In the genomic region with DNA sequence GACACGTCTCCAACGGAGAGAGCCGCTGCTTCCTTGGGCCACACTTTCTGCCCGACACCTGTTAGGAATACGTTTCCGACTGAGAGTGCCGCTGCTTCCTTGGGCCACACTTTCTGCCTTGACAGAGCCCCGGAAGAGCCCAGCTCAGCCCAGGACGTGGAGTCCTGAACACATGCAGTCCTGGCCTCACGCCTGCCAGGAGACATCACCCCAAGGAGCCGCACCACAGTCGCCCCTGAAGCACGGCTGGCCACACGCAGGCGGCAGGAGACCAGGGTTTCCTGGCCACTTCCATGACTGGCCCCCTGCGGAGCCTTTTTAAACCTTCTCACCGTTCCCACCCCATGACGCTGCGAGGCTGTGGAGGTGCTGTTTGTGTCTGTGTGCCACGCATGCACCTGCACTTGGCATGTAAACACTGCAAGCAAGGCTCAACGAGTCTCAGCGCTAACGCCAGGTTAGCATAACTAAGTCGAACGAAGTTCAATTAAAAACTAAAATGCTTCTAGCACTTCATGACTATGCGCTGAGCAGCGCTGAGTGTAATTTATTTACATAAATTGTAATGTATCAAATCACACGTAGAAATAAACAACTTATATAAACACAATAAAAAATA, we compare ENCODE assay signal across 15 cellular contexts. TPM values are rescaled to one million over a fixed set of nuclear protein-coding genes. Genes with fewer than 3 reads are reported as not detected.
A peak's percentile ranks its signal among the peaks of the same experiment; 100 is the strongest.
DNase-seq lines count a peak whose midpoint lies in the region; ATAC-seq and TF ChIP-seq lines count a peak whose summit lies in the region.
"Had no signal": no experiment of that assay in that cellular context is flagged by ENCODE, and none has a peak within 500 bp of the region (broad histone marks: within the 10 kb centered on the region; RNA-seq: fewer than 3 reads in every experiment).

No MANE protein-coding gene starts in this region.

- no peak overlapping the region for H4K8ac ChIP-seq in H9 (replicated peaks; ENCODE audit: insufficient read length, low read depth, low read length)

- no peak overlapping the region for H2AFZ ChIP-seq in H9 (ENCODE audit: low read length)

- no peak overlapping the region for H3K9ac ChIP-seq in H9 (ENCODE audit: extremely low read depth, insufficient read length, low read length)

- no peak overlapping the region for H4K5ac ChIP-seq in H9 (ENCODE audit: insufficient read length, low read depth, low read length)

- H3K18ac ChIP-seq in H9 (ENCODE audit: insufficient read length, low read depth, low read length) = no peak overlapping the region

- H3K4ac ChIP-seq in H9 (ENCODE audit: low read depth, low read length) = no peak overlapping the region

- H3K4me3 Mint-ChIP-seq in H9 = no peak overlapping the region
- H3K4me3 Mint-ChIP-seq: activated CD8-positive, alpha-beta T cell treated with anti-CD3 and anti-CD28 coated beads for 36 hours; CD14-positive monocyte; effector memory CD8-positive, alpha-beta T cell; mesothelial cell of epicardium had no signal

- H4K91ac ChIP-seq in H9 (ENCODE audit: insufficient read length, low read depth, low read length) = no peak overlapping the region

- TF ChIP-seq CTCF in H9 (conservative IDR thresholded peaks at IDR 0.05) (no peak), body of pancreas (IDR thresholded peaks at IDR 0.05) (no peak), right lobe of liver (IDR thresholded peaks at IDR 0.05) (no peak), stomach (IDR thresholded peaks at IDR 0.05) (no peak), GM13977 (IDR thresholded peaks at IDR 0.05; ENCODE audit: extremely low read depth, insufficient read depth, missing control alignments) (no peak)

- TF ChIP-seq POLR2A in body of pancreas (IDR thresholded peaks at IDR 0.05) (peak; percentile 39 to 56 (median 47)), right lobe of liver (IDR thresholded peaks at IDR 0.05) (no peak), stomach (IDR thresholded peaks at IDR 0.05) (no peak)

- H3K27me3 Mint-ChIP-seq in H9 (ENCODE audit: low read depth) = no peaks in the 10 kb centered on the region
- H3K27me3 Mint-ChIP-seq: activated CD8-positive, alpha-beta T cell treated with anti-CD3 and anti-CD28 coated beads for 36 hours; effector memory CD8-positive, alpha-beta T cell had no signal

- H4K20me1 ChIP-seq in H9 (ENCODE audit: control insufficient read depth, insufficient read depth, insufficient read length) = no peaks in the 10 kb centered on the region

- peak overlapping the region in 2 of 3 experiments; percentile 40 to 66; a peak in 2 of 7 replicates for H3K27ac Mint-ChIP-seq in H9
- H3K27ac Mint-ChIP-seq: activated CD8-positive, alpha-beta T cell treated with anti-CD3 and anti-CD28 coated beads for 36 hours; mesothelial cell of epicardium had no signal

- H3K27me3 ChIP-seq in H9 (ENCODE audit: insufficient read depth, low read length) (no peaks in the 10 kb centered on the region), body of pancreas (no peaks in the 10 kb centered on the region), right lobe of liver (no peaks in the 10 kb centered on the region), stomach (no peaks in the 10 kb centered on the region)

- H3K23ac ChIP-seq in H9 (ENCODE audit: insufficient read length, low read depth, low read length) = no peak overlapping the region

- no peak overlapping the region for H3K4me3 ChIP-seq in body of pancreas
- H3K4me3 ChIP-seq in right lobe of liver = no peak overlapping the region
- no peak overlapping the region for H3K4me3 ChIP-seq in stomach

- H3K23me2 ChIP-seq in H9 (ENCODE audit: insufficient read length, low read depth, low read length, poor library complexity, severe bottlenecking) = no peaks in the 10 kb centered on the region

- H3K27ac ChIP-seq in H9 (ENCODE audit: insufficient read length, low read depth, low read length) (no peak overlapping the region), body of pancreas (peak overlapping the region; percentile 72 to 95 (median 84)), right lobe of liver (peak overlapping the region in 2 of 3 donors; percentile 89 to 96), stomach (peak overlapping the region in 3 of 5 donors; percentile 25 to 96 (median 51))

- H3K14ac ChIP-seq in H9 (ENCODE audit: insufficient read depth, low read length) = no peak overlapping the region

- no CpG with 5 or more reads among the region's 28 CpGs for WGBS in H9 (ENCODE audit: extremely low coverage, insufficient read length, low lambda C conversion rate)
- 35 to 56% methylated on average over 28 of the region's 28 CpGs for WGBS in body of pancreas, 2 donors
- 88% methylated on average over 28 of the region's 28 CpGs for WGBS in right lobe of liver (ENCODE audit: insufficient coverage, low coverage, low lambda C conversion rate, missing lambda C conversion rate)
- WGBS in stomach, 5 donors = 85 to 88% (median 87%) methylated on average over 28 of the region's 28 CpGs

- H3K4me1 Mint-ChIP-seq in H9 = peaks cover 21 to 32% of the 10 kb centered on the region in 2 experiments

- peaks cover 5% of the 10 kb centered on the region in 3 experiments; a peak in 3 of 7 replicates for H3K36me3 Mint-ChIP-seq in H9 (ENCODE audit: insufficient read depth in 1 of 3, low read depth in 3 of 3)

- in situ Hi-C loops in GM13977 (cut with MboI; ENCODE audit: low pct_unique_long_range_greater_than_20kb, low sequenced_read_pairs, unreplicated experiment) = no loop called here

- DNase-seq in H9 = peak; percentile 24
- peak; percentile 84 to 93 (median 90) for DNase-seq in body of pancreas
- DNase-seq in right lobe of liver = peak in 1 of 3 donors; percentile 47
- peak; percentile 21 for DNase-seq in stomach
- no peak for DNase-seq in GM13977 (ENCODE audit: low spot score)
- no peak for DNase-seq in central memory CD4-positive, alpha-beta T cell
- DNase-seq in DMS53 treated with DMSO at 0.1 percent for 48 hours (lab: John Stamatoyannopoulos, UW; ENCODE audit: unreplicated experiment) = no peak
- DNase-seq: activated CD8-positive, alpha-beta T cell treated with anti-CD3 and anti-CD28 coated beads for 36 hours; activated gamma-delta T cell; effector memory CD8-positive, alpha-beta T cell; foreskin melanocyte; NCI-H1930; occipital lobe had no signal

- H2BK15ac ChIP-seq in H9 (ENCODE audit: low read depth, low read length) = no peak overlapping the region

- no peak overlapping the region for H3K56ac ChIP-seq in H9 (ENCODE audit: insufficient read length, low read depth, low read length)

- no peak overlapping the region for H2BK120ac ChIP-seq in H9 (ENCODE audit: low read depth, low read length, poor library complexity, severe bottlenecking)

- H3K79me1 ChIP-seq in H9 (ENCODE audit: insufficient read depth, low read depth, low read length, poor library complexity, severe bottlenecking) = peaks cover 14% of the 10 kb centered on the region

- H3K4me2 ChIP-seq in H9 (ENCODE audit: insufficient read depth, insufficient read length, low read length) = no peak overlapping the region

- H2BK20ac ChIP-seq in H9 (ENCODE audit: low read depth, low read length, poor library complexity, severe bottlenecking) = no peak overlapping the region

- no peak overlapping the region for H2AK5ac ChIP-seq in H9 (ENCODE audit: insufficient read length, low read length)

- H3T11ph ChIP-seq in H9 (ENCODE audit: low read length) = no peak overlapping the region

- intact Hi-C loops in body of pancreas (cut with DNase I) = no loop called here
- intact Hi-C loops in right lobe of liver (cut with DNase I) = no loop called here
- intact Hi-C loops in stomach (cut with DNase I; ENCODE audit: low total_unique reads) = no loop called here

- H3K4me1 ChIP-seq in H9 (ENCODE audit: insufficient read depth, low read length) (no peaks in the 10 kb centered on the region; the same call in 1 of the 2 replicates), body of pancreas (peaks cover 89% of the 10 kb centered on the region), right lobe of liver (peaks cover 0 to 89% (median 40%) of the 10 kb centered on the region in 4 donors), stomach (peaks cover 72 to 89% (median 84%) of the 10 kb centered on the region in 4 donors)

- peaks cover 1% of the 10 kb centered on the region; the same call in 1 of the 2 replicates for H3K79me2 ChIP-seq in H9 (ENCODE audit: insufficient read depth, low read length)

- no peaks in the 10 kb centered on the region for H3K9me3 ChIP-seq in H9 (ENCODE audit: control insufficient read depth, low read depth, low read length)
- H3K9me3 ChIP-seq in body of pancreas = no peaks in the 10 kb centered on the region
- H3K9me3 ChIP-seq in right lobe of liver = no peaks in the 10 kb centered on the region
- H3K9me3 ChIP-seq in stomach = no peaks in the 10 kb centered on the region

- no peak overlapping the region for H2BK5ac ChIP-seq in H9 (ENCODE audit: insufficient read length, low read length)

- H2BK12ac ChIP-seq in H9 (ENCODE audit: insufficient read length, low read depth, low read length) = no peak overlapping the region

- no peaks in the 10 kb centered on the region for H3K9me3 Mint-ChIP-seq in H9
- H3K9me3 Mint-ChIP-seq: activated CD8-positive, alpha-beta T cell treated with anti-CD3 and anti-CD28 coated beads for 36 hours; CD14-positive monocyte; effector memory CD8-positive, alpha-beta T cell; mesothelial cell of epicardium had no signal

- TF ChIP-seq EP300 in stomach (IDR thresholded peaks at IDR 0.05) = no peak

- H3K36me3 ChIP-seq in body of pancreas (replicated peaks in 1 of 2; ENCODE audit: insufficient read depth in 1 of 2, low read depth in 2 of 2) (no peaks in the 10 kb centered on the region), right lobe of liver (no peaks in the 10 kb centered on the region), stomach (peaks cover 0 to 25% (median 20%) of the 10 kb centered on the region in 4 donors)

- ATAC-seq in body of pancreas (peak; percentile 59), right lobe of liver (no peak)
- ATAC-seq: activated CD8-positive, alpha-beta T cell treated with anti-CD3 and anti-CD28 coated beads for 36 hours; effector memory CD8-positive, alpha-beta T cell had no signal

RNA-seq across cellular contexts. Expression of a gene that starts 8.8 kb away (rescaled TPM):
- total RNA-seq in H9 (2021) (32.3 and 32.4 TPM in 2 replicates), body of pancreas (10 to 100 TPM; 51.1 to 63.9 TPM), right lobe of liver (100 to 1,000 TPM in 1 of 6 experiments, 10 to 100 TPM in 5; 68.3 to 103 (median 88.0) TPM), stomach (100 to 1,000 TPM in 1 of 5 donors, 10 to 100 TPM in 4; 14.9 to 119 (median 55.4) TPM)
- polyA plus RNA-seq in stomach = 10 to 100 TPM; 23.9 to 29.3 (median 26.9) TPM

Comparison
In these comparisons a context has a peak if more than half of its experiments do, and no peak if none do; other contexts are left out.
1. DNase-seq: peak in H9 (single experiment), body of pancreas (4 of 4) and stomach (single experiment); none in GM13977 (single experiment), central memory CD4-positive, alpha-beta T cell (single experiment) and DMS53 treated with DMSO at 0.1 percent for 48 hours (single experiment).
2. POLR2A ChIP-seq: peak in body of pancreas (3 of 3); none in right lobe of liver (single experiment) and stomach (0 of 4).